9 cellular contexts compared by ENCODE assay signal in genomic region chr6:31558631-31559500, GRCh38. TPM values are rescaled to one million over a fixed set of nuclear protein-coding genes. Genes with fewer than 3 reads are reported as not detected.
DNase-seq lines count a peak whose midpoint lies in the region; ATAC-seq and TF ChIP-seq lines count a peak whose summit lies in the region.
"Had no signal": no experiment of that assay in that cellular context is flagged by ENCODE, and none has a peak within 500 bp of the region (broad histone marks: within the 10 kb centered on the region; RNA-seq: fewer than 3 reads in every experiment).

No MANE protein-coding gene starts in this region.

- peak; percentile 64 for DNase-seq in DND-41
- DNase-seq in NAMALWA (ENCODE audit: low spot score): peak; percentile 64
- DNase-seq in activated T-cell treated with anti-CD3 and anti-CD28 coated beads, Interleukin-2, amount 50 U/mL, for 48 hours: peak; percentile 84 to 85
- no peak for DNase-seq in left cardiac atrium
- peak; percentile 79 for DNase-seq in stimulated activated CD4-positive, alpha-beta T cell treated with anti-CD3 and anti-CD28 coated beads, Interleukin-1b, Interleukin-23, amount 100 ng/mL, for 48 hours
- DNase-seq in NCI-H82 (lab: John Stamatoyannopoulos, UW): no peak
- no peak for DNase-seq in middle frontal gyrus (ENCODE audit: extremely low spot score, low spot score)

- intact Hi-C loops in left cardiac atrium (cut with DNase I): no loop called here

- no peak overlapping the region for H2AFZ ChIP-seq in DND-41 (ENCODE audit: low read depth, low read length)

- no peak overlapping the region for H3K27ac ChIP-seq in DND-41 (ENCODE audit: low read length)

- no peaks in the 10 kb centered on the region for H3K9me3 ChIP-seq in DND-41 (ENCODE audit: insufficient read depth, low read length, severe bottlenecking)

- ATAC-seq in DND-41 (ENCODE audit: insufficient read depth, low read depth): peak; percentile 64
- ATAC-seq in left cardiac atrium: peak; percentile 51 to 65
- no peak for ATAC-seq in GM21360 (IDR thresholded peaks at IDR 0.05; ENCODE audit: unreplicated experiment)

- TF ChIP-seq CTCF in DND-41 (IDR thresholded peaks at IDR 0.05; ENCODE audit: borderline replicate concordance, extremely low read depth, low read length, poor library complexity, severe bottlenecking): no peak

- no peak overlapping the region for H3K4me2 ChIP-seq in DND-41 (ENCODE audit: insufficient read depth, low read length)

- no peak overlapping the region for H3K4me3 ChIP-seq in DND-41 (ENCODE audit: low read depth in 1 of 2, low read length in 2 of 2)

- peaks cover 54% of the 10 kb centered on the region for H3K36me3 ChIP-seq in DND-41 (ENCODE audit: insufficient read depth, low read length)

- no peaks in the 10 kb centered on the region for H3K27me3 ChIP-seq in DND-41 (ENCODE audit: insufficient read depth, low read length, poor library complexity)

- H4K20me1 ChIP-seq in DND-41 (ENCODE audit: insufficient read depth, low read length): 0 out of 2 replicates have a peak, but pooled peaks cover 4% of the 10 kb centered on the region

- H3K4me1 ChIP-seq in DND-41 (ENCODE audit: insufficient read depth, low read length): no peaks in the 10 kb centered on the region; the same call in 1 of the 2 replicates

- H3K9ac ChIP-seq in DND-41 (ENCODE audit: low read depth, low read length): no peak overlapping the region

- H3K79me2 ChIP-seq in DND-41 (ENCODE audit: insufficient read depth, low read length): peaks cover 9% of the 10 kb centered on the region

RNA-seq across cellular contexts. Expression of gene NFKBIL1, which starts 11.5 kb away (rescaled TPM):
- 10 to 100 TPM; 12.9 to 14.8 TPM for total RNA-seq in left cardiac atrium

RNA-seq across cellular contexts. Expression of gene ATP6V1G2, which starts 12.5 kb away (rescaled TPM):
- total RNA-seq in left cardiac atrium: 1 to 10 TPM; 1.9 to 2.7 TPM

RNA-seq across cellular contexts. Expression of gene LTA, which starts 13.2 kb away (rescaled TPM):
- not detected for total RNA-seq in left cardiac atrium
- total RNA-seq: epithelial cell of proximal tubule had no signal

RNA-seq across cellular contexts. Expression of gene TNF, which starts 16.5 kb away (rescaled TPM):
- total RNA-seq in left cardiac atrium: under 1 TPM; 0.53 to 0.92 TPM

RNA-seq across cellular contexts. Expression of gene DDX39B, which starts 17.1 kb away (rescaled TPM):
- total RNA-seq in left cardiac atrium: 100 to 1,000 TPM; 188 to 224 TPM

Comparison
In these comparisons a context has a peak if more than half of its experiments do, and no peak if none do; other contexts are left out.
1. DNase-seq: peak in DND-41 (single experiment), NAMALWA (single experiment), activated T-cell treated with anti-CD3 and anti-CD28 coated beads, Interleukin-2, amount 50 U/mL, for 48 hours (2 of 2) and stimulated activated CD4-positive, alpha-beta T cell treated with anti-CD3 and anti-CD28 coated beads, Interleukin-1b, Interleukin-23, amount 100 ng/mL, for 48 hours (single experiment); none in left cardiac atrium (single experiment), NCI-H82 (single experiment) and middle frontal gyrus (single experiment).